Comparison of ENCODE assay signal across 11 cellular contexts in the genomic region with DNA sequence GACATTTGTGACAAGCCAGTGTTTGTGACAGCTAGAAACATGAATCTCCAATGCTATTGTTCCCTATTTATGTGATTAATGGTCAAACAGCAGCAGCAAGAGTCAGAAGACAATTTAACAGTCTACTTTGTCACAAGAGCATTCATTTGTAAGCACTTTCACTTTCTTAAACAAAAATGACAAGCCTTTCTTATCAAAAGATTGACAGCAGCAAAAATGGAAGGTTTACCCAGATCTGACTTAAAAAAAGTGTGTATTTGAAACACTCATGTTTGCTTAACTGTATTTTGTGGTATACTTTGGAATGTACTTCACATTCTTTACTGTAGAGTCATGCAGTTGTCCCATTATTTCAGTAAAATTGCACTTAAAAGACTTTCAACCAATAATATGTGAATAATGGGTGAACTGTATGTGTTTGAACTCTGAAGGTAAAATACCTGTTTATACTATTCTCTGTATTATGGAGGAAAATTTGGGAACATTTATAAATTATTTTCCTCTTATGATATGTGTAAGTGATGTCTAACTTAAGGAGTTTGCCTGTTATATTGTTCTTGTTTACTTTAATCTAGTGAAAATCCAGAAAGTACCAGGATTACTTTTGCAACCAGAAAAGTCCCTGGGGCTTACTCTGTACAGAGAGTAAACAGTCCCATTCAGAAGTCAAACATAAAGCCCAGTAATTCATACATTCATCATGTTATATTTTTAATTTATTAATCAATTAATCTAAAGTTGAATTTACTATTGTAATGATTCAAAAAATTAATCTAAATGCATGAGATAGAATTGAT.
DNase-seq lines count a peak whose midpoint lies in the region; ATAC-seq, FAIRE-seq and TF ChIP-seq lines count a peak whose summit lies in the region.
"Had no signal": no experiment of that assay in that cellular context is flagged by ENCODE, and none has a peak within 500 bp of the region (broad histone marks: within the 10 kb centered on the region; RNA-seq: fewer than 3 reads in every experiment).

No MANE protein-coding gene starts in this region.

- no peak for FAIRE-seq in kidney (lab: Jason Lieb, UNC)
- FAIRE-seq: TTC549 had no signal

- H3K9me3 ChIP-seq in Panc1 (ENCODE audit: control insufficient read depth, insufficient read depth, low read depth, low read length): no peaks in the 10 kb centered on the region
- no peaks in the 10 kb centered on the region for H3K9me3 ChIP-seq in osteoblast (ENCODE audit: low read depth, low read length)
- peaks cover 0 to 4% of the 10 kb centered on the region in 2 donors for H3K9me3 ChIP-seq in kidney (ENCODE audit: control insufficient read depth in 1 of 2, low read length in 2 of 2)
- no peaks in the 10 kb centered on the region for H3K9me3 ChIP-seq in upper lobe of left lung
- H3K9me3 ChIP-seq: Caco-2 had no signal

- in situ Hi-C loops in Panc1 (cut with HindIII; ENCODE audit: low pct_unique_long_range_greater_than_20kb, low sequenced_read_pairs): no loop called here

- H3K4me3 Mint-ChIP-seq in activated CD4-positive, alpha-beta T cell treated with anti-CD3 and anti-CD28 coated beads, Interleukin-2, amount 10 ng/mL, durations not matched to agents 24 days and 14 days: no peak overlapping the region

- H3K9ac ChIP-seq in kidney (ENCODE audit: low read length in 2 of 2): no peak overlapping the region
- H3K9ac ChIP-seq: parathyroid adenoma had no signal

- POLR2A ChIA-PET in Panc1 (lab: Charles Lee): no interaction called here

- peak overlapping the region; percentile 64 for H3K4me2 ChIP-seq in osteoblast (ENCODE audit: insufficient read depth, low read length)

- ATAC-seq in Panc1: no peak; the same call in 1 of the 2 replicates
- no peak for ATAC-seq in HG02610 (IDR thresholded peaks at IDR 0.05; ENCODE audit: unreplicated experiment)
- ATAC-seq in upper lobe of left lung (ENCODE audit: low FRiP score in 2 of 2): no peak

- no peak overlapping the region for H3K27ac ChIP-seq in Panc1 (ENCODE audit: low read length)
- H3K27ac ChIP-seq in osteoblast (ENCODE audit: low read depth, low read length): peak overlapping the region; percentile 54
- H3K27ac ChIP-seq in kidney (ENCODE audit: low read depth in 2 of 2, low read length in 2 of 2): no peak overlapping the region
- H3K27ac ChIP-seq in upper lobe of left lung: no peak overlapping the region
- H3K27ac ChIP-seq: parathyroid adenoma had no signal

- H3K27me3 ChIP-seq in Panc1 (ENCODE audit: control insufficient read depth, insufficient read depth, low read length) (no peaks in the 10 kb centered on the region), osteoblast (ENCODE audit: insufficient read depth, low read length) (no peaks in the 10 kb centered on the region), upper lobe of left lung (no peaks in the 10 kb centered on the region)

- no peak overlapping the region for H2AFZ ChIP-seq in osteoblast (ENCODE audit: low read length)
- H2AFZ ChIP-seq: parathyroid adenoma had no signal

- no peak overlapping the region for H3K27ac Mint-ChIP-seq in activated CD4-positive, alpha-beta T cell treated with anti-CD3 and anti-CD28 coated beads, Interleukin-2, amount 10 ng/mL, durations not matched to agents 24 days and 14 days

- H3K27me3 Mint-ChIP-seq in activated CD4-positive, alpha-beta T cell treated with anti-CD3 and anti-CD28 coated beads, Interleukin-2, amount 10 ng/mL, durations not matched to agents 24 days and 14 days: no peaks in the 10 kb centered on the region

- DNase-seq in GM03348 (ENCODE audit: low spot score) (peak; percentile 35), Panc1 (ENCODE audit: low read depth, low spot score) (peak; percentile 20), epithelial cell of proximal tubule (ENCODE audit: low read depth) (peak; percentile 76), osteoblast (ENCODE audit: insufficient read length, low spot score, missing footprints) (no peak), kidney (no peak), upper lobe of left lung (no peak)
- DNase-seq in activated CD4-positive, alpha-beta T cell treated with anti-CD3 and anti-CD28 coated beads, Interleukin-2, amount 10 ng/mL, durations not matched to agents 24 days and 14 days: no peak
- DNase-seq: Caco-2 had no signal

- H3K4me3 ChIP-seq in Panc1 (ENCODE audit: low read depth in 2 of 2, low read length in 2 of 2) (no peak overlapping the region), epithelial cell of proximal tubule (ENCODE audit: low read depth, low read length) (peak overlapping the region; percentile 17), osteoblast (ENCODE audit: insufficient read depth, low read length) (peak overlapping the region; percentile 52), kidney (ENCODE audit: low read length in 2 of 2) (no peak overlapping the region), upper lobe of left lung (no peak overlapping the region)

- BruUV-seq in Panc1 (replicated peaks; lab: Mats Ljungman, UMichigan): no TSS peak

- no peak for TF ChIP-seq EP300 in upper lobe of left lung (IDR thresholded peaks at IDR 0.05)

- no peaks in the 10 kb centered on the region for H3K79me2 ChIP-seq in osteoblast (ENCODE audit: insufficient read depth, low read length)
- H3K79me2 ChIP-seq: parathyroid adenoma had no signal

- no peak for TF ChIP-seq CTCF in Panc1 (IDR thresholded peaks at IDR 0.05)
- no peak for TF ChIP-seq CTCF in epithelial cell of proximal tubule (conservative IDR thresholded peaks at IDR 0.05; ENCODE audit: low read depth, low read length)
- no peak for TF ChIP-seq CTCF in osteoblast (IDR thresholded peaks at IDR 0.05; ENCODE audit: extremely low read depth, low read depth, low read length)
- no peak for TF ChIP-seq CTCF in kidney (IDR thresholded peaks at IDR 0.05; ENCODE audit: borderline replicate concordance, extremely low read depth, insufficient read depth)
- TF ChIP-seq CTCF in upper lobe of left lung (IDR thresholded peaks at IDR 0.05): no peak

- H3K9me3 Mint-ChIP-seq in activated CD4-positive, alpha-beta T cell treated with anti-CD3 and anti-CD28 coated beads, Interleukin-2, amount 10 ng/mL, durations not matched to agents 24 days and 14 days: no peaks in the 10 kb centered on the region

- H3K4me1 ChIP-seq in Panc1 (ENCODE audit: control insufficient read depth, insufficient read depth, low read length) (no peaks in the 10 kb centered on the region), osteoblast (ENCODE audit: insufficient read depth, low read length) (no peaks in the 10 kb centered on the region), kidney (ENCODE audit: control insufficient read depth in 1 of 2, insufficient read depth in 1 of 2, low read depth in 1 of 2, low read length in 2 of 2) (no peaks in the 10 kb centered on the region), upper lobe of left lung (peaks cover 0 to 6% (median 0%) of the 10 kb centered on the region in 4 donors)
- H3K4me1 ChIP-seq: parathyroid adenoma had no signal

- H3K36me3 ChIP-seq in Panc1 (ENCODE audit: control insufficient read depth, insufficient read depth, low read length) (no peaks in the 10 kb centered on the region), osteoblast (ENCODE audit: insufficient read depth, low read length) (no peaks in the 10 kb centered on the region), kidney (ENCODE audit: control insufficient read depth in 1 of 2, insufficient read depth in 2 of 2, low read length in 2 of 2) (no peaks in the 10 kb centered on the region), upper lobe of left lung (no peaks in the 10 kb centered on the region)

- no peaks in the 10 kb centered on the region for H3K36me3 Mint-ChIP-seq in activated CD4-positive, alpha-beta T cell treated with anti-CD3 and anti-CD28 coated beads, Interleukin-2, amount 10 ng/mL, durations not matched to agents 24 days and 14 days (ENCODE audit: low read depth)

- TF ChIP-seq POLR2A in upper lobe of left lung (IDR thresholded peaks at IDR 0.05): no peak

- no peaks in the 10 kb centered on the region for H3K4me1 Mint-ChIP-seq in activated CD4-positive, alpha-beta T cell treated with anti-CD3 and anti-CD28 coated beads, Interleukin-2, amount 10 ng/mL, durations not matched to agents 24 days and 14 days

- no peaks in the 10 kb centered on the region for H4K20me1 ChIP-seq in osteoblast (ENCODE audit: insufficient read depth, low read length)

- intact Hi-C loops in Panc1 (cut with micrococcal nuclease; ENCODE audit: unreplicated experiment): no loop called here
- intact Hi-C loops in activated CD4-positive, alpha-beta T cell treated with anti-CD3 and anti-CD28 coated beads, Interleukin-2, amount 10 ng/mL, durations not matched to agents 24 days and 14 days (cut with micrococcal nuclease): no loop called here
- intact Hi-C loops in kidney (cut with DNase I): no loop called here

- CTCF ChIA-PET in Panc1 (lab: Charles Lee): no interaction called here

Comparison
In these comparisons a context has a peak if more than half of its experiments do, and no peak if none do; other contexts are left out.
1. DNase-seq: peak in GM03348 (single experiment), Panc1 (single experiment) and epithelial cell of proximal tubule (single experiment); none in osteoblast (single experiment), activated CD4-positive, alpha-beta T cell treated with anti-CD3 and anti-CD28 coated beads, Interleukin-2, amount 10 ng/mL, durations not matched to agents 24 days and 14 days (single experiment), kidney (single experiment) and upper lobe of left lung (0 of 2).
2. H3K4me3 ChIP-seq: peak in epithelial cell of proximal tubule (single experiment) and osteoblast (single experiment); none in Panc1 (0 of 2), kidney (0 of 2) and upper lobe of left lung (0 of 4).